1 cellular context compared by ENCODE assay signal in the genomic region with DNA sequence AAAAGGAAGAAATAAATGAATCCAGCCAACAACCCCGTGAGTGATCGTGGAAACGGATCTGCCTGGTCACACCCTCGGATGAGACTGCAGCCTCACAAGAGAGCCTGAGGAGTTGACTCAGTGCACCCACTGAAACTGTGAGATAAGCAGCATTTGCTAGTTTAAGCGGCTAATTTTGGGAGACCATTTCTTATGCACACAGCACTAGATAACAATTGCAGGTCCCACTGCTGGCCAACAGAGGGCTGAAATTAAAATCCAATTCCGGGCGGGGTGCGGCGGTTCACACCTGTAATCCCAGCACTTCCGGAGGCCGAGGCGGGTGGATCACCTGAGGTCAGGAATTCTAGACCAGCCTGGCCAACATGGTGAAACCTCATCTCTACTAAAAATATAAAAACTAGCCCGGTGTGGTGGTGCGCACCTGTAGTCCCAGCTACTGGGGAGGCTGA.
TF ChIP-seq lines count a peak whose summit lies in the region.

No MANE protein-coding gene starts in this region.

TF ChIP-seq in K562, 482 proteins besides CTCF, POLR2A, EP300 and RAD21 (continued from another document and continues in another):
- TF ChIP-seq, protein P1, sequence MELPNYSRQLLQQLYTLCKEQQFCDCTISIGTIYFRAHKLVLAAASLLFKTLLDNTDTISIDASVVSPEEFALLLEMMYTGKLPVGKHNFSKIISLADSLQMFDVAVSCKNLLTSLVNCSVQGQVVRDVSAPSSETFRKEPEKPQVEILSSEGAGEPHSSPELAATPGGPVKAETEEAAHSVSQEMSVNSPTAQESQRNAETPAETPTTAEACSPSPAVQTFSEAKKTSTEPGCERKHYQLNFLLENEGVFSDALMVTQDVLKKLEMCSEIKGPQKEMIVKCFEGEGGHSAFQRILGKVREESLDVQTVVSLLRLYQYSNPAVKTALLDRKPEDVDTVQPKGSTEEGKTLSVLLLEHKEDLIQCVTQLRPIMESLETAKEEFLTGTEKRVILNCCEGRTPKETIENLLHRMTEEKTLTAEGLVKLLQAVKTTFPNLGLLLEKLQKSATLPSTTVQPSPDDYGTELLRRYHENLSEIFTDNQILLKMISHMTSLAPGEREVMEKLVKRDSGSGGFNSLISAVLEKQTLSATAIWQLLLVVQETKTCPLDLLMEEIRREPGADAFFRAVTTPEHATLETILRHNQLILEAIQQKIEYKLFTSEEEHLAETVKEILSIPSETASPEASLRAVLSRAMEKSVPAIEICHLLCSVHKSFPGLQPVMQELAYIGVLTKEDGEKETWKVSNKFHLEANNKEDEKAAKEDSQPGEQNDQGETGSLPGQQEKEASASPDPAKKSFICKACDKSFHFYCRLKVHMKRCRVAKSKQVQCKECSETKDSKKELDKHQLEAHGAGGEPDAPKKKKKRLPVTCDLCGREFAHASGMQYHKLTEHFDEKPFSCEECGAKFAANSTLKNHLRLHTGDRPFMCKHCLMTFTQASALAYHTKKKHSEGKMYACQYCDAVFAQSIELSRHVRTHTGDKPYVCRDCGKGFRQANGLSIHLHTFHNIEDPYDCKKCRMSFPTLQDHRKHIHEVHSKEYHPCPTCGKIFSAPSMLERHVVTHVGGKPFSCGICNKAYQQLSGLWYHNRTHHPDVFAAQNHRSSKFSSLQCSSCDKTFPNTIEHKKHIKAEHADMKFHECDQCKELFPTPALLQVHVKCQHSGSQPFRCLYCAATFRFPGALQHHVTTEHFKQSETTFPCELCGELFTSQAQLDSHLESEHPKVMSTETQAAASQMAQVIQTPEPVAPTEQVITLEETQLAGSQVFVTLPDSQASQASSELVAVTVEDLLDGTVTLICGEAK (IDR thresholded peaks at IDR 0.05): no peak
- TF ChIP-seq, protein P1 (CRISPR knock-in tag; IDR thresholded peaks at IDR 0.05): no peak
- TF ChIP-seq GTF2E2 (tag; IDR thresholded peaks at IDR 0.05): no peak
- TF ChIP-seq SAFB2 (IDR thresholded peaks at IDR 0.05; ENCODE audit: borderline replicate concordance, low read depth, low read length, severe bottlenecking): no peak
- no peak for TF ChIP-seq SP2 (IDR thresholded peaks at IDR 0.05; ENCODE audit: extremely low read depth, low read depth, low read length, poor library complexity, severe bottlenecking)
- TF ChIP-seq, protein P2, sequence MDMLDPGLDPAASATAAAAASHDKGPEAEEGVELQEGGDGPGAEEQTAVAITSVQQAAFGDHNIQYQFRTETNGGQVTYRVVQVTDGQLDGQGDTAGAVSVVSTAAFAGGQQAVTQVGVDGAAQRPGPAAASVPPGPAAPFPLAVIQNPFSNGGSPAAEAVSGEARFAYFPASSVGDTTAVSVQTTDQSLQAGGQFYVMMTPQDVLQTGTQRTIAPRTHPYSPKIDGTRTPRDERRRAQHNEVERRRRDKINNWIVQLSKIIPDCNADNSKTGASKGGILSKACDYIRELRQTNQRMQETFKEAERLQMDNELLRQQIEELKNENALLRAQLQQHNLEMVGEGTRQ (CRISPR knock-in tag; IDR thresholded peaks at IDR 0.05): no peak
- no peak for TF ChIP-seq BDP1 (IDR thresholded peaks at IDR 0.05; ENCODE audit: insufficient read depth, insufficient read length)
- TF ChIP-seq, protein P3, sequence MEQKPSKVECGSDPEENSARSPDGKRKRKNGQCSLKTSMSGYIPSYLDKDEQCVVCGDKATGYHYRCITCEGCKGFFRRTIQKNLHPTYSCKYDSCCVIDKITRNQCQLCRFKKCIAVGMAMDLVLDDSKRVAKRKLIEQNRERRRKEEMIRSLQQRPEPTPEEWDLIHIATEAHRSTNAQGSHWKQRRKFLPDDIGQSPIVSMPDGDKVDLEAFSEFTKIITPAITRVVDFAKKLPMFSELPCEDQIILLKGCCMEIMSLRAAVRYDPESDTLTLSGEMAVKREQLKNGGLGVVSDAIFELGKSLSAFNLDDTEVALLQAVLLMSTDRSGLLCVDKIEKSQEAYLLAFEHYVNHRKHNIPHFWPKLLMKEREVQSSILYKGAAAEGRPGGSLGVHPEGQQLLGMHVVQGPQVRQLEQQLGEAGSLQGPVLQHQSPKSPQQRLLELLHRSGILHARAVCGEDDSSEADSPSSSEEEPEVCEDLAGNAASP (IDR thresholded peaks at IDR 0.05): no peak
- TF ChIP-seq ZNF324 (CRISPR knock-in tag; IDR thresholded peaks at IDR 0.05): no peak
- TF ChIP-seq OTX1 (CRISPR knock-in tag; IDR thresholded peaks at IDR 0.05): no peak
- TF ChIP-seq, protein P4, sequence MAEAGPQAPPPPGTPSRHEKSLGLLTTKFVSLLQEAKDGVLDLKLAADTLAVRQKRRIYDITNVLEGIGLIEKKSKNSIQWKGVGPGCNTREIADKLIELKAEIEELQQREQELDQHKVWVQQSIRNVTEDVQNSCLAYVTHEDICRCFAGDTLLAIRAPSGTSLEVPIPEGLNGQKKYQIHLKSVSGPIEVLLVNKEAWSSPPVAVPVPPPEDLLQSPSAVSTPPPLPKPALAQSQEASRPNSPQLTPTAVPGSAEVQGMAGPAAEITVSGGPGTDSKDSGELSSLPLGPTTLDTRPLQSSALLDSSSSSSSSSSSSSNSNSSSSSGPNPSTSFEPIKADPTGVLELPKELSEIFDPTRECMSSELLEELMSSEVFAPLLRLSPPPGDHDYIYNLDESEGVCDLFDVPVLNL (CRISPR knock-in tag; IDR thresholded peaks at IDR 0.05; ENCODE audit: low read depth): no peak
- no peak for TF ChIP-seq ZNF24 (IDR thresholded peaks at IDR 0.05)
- TF ChIP-seq, protein P5, sequence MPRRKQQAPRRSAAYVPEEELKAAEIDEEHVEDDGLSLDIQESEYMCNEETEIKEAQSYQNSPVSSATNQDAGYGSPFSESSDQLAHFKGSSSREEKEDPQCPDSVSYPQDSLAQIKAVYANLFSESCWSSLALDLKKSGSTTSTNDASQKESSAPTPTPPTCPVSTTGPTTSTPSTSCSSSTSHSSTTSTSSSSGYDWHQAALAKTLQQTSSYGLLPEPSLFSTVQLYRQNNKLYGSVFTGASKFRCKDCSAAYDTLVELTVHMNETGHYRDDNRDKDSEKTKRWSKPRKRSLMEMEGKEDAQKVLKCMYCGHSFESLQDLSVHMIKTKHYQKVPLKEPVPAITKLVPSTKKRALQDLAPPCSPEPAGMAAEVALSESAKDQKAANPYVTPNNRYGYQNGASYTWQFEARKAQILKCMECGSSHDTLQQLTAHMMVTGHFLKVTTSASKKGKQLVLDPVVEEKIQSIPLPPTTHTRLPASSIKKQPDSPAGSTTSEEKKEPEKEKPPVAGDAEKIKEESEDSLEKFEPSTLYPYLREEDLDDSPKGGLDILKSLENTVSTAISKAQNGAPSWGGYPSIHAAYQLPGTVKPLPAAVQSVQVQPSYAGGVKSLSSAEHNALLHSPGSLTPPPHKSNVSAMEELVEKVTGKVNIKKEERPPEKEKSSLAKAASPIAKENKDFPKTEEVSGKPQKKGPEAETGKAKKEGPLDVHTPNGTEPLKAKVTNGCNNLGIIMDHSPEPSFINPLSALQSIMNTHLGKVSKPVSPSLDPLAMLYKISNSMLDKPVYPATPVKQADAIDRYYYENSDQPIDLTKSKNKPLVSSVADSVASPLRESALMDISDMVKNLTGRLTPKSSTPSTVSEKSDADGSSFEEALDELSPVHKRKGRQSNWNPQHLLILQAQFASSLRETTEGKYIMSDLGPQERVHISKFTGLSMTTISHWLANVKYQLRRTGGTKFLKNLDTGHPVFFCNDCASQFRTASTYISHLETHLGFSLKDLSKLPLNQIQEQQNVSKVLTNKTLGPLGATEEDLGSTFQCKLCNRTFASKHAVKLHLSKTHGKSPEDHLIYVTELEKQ (CRISPR knock-in tag; IDR thresholded peaks at IDR 0.05): no peak
- TF ChIP-seq NBN (IDR thresholded peaks at IDR 0.05; ENCODE audit: low read depth): no peak
- TF ChIP-seq ETV1 (tag; conservative IDR thresholded peaks at IDR 0.05; ENCODE audit: low read depth): peak; percentile 55; the same call in 1 of the 2 replicates
- no peak for TF ChIP-seq CAMTA2 (CRISPR knock-in tag; conservative IDR thresholded peaks at IDR 0.05)
- no peak for TF ChIP-seq MCM2 (IDR thresholded peaks at IDR 0.05; ENCODE audit: low read depth)
- TF ChIP-seq, protein P6, sequence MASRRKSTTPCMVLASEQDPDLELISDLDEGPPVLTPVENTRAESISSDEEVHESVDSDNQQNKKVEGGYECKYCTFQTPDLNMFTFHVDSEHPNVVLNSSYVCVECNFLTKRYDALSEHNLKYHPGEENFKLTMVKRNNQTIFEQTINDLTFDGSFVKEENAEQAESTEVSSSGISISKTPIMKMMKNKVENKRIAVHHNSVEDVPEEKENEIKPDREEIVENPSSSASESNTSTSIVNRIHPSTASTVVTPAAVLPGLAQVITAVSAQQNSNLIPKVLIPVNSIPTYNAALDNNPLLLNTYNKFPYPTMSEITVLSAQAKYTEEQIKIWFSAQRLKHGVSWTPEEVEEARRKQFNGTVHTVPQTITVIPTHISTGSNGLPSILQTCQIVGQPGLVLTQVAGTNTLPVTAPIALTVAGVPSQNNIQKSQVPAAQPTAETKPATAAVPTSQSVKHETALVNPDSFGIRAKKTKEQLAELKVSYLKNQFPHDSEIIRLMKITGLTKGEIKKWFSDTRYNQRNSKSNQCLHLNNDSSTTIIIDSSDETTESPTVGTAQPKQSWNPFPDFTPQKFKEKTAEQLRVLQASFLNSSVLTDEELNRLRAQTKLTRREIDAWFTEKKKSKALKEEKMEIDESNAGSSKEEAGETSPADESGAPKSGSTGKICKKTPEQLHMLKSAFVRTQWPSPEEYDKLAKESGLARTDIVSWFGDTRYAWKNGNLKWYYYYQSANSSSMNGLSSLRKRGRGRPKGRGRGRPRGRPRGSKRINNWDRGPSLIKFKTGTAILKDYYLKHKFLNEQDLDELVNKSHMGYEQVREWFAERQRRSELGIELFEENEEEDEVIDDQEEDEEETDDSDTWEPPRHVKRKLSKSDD (conservative IDR thresholded peaks at IDR 0.05; ENCODE audit: low read length): no peak
- no peak for TF ChIP-seq EHMT2 (IDR thresholded peaks at IDR 0.05)
- TF ChIP-seq L3MBTL2 (IDR thresholded peaks at IDR 0.05): peak; percentile 63
- no peak for TF ChIP-seq XRCC4 (IDR thresholded peaks at IDR 0.05; ENCODE audit: extremely low read depth, insufficient read depth, insufficient read length)
- no peak for TF ChIP-seq ZFP36 (IDR thresholded peaks at IDR 0.05; ENCODE audit: low read depth, low read length, partially characterized antibody)
- peak; percentile 55 for TF ChIP-seq TEAD4 (IDR thresholded peaks at IDR 0.05; ENCODE audit: low read length)
- TF ChIP-seq TEAD4 (CRISPR knock-in tag; IDR thresholded peaks at IDR 0.05; ENCODE audit: borderline replicate concordance): no peak
- TF ChIP-seq, protein P7, sequence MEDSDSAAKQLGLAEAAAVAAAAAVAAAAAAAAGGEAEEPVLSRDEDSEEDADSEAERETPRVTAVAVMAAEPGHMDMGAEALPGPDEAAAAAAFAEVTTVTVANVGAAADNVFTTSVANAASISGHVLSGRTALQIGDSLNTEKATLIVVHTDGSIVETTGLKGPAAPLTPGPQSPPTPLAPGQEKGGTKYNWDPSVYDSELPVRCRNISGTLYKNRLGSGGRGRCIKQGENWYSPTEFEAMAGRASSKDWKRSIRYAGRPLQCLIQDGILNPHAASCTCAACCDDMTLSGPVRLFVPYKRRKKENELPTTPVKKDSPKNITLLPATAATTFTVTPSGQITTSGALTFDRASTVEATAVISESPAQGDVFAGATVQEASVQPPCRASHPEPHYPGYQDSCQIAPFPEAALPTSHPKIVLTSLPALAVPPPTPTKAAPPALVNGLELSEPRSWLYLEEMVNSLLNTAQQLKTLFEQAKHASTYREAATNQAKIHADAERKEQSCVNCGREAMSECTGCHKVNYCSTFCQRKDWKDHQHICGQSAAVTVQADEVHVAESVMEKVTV (CRISPR knock-in tag; IDR thresholded peaks at IDR 0.05): no peak
- TF ChIP-seq ZNF561 (CRISPR knock-in tag; conservative IDR thresholded peaks at IDR 0.05): no peak
- TF ChIP-seq ELF4 (CRISPR knock-in tag; IDR thresholded peaks at IDR 0.05): no peak
- TF ChIP-seq ZNF197 (CRISPR knock-in tag; IDR thresholded peaks at IDR 0.05; ENCODE audit: low read depth): no peak
- TF ChIP-seq, protein P8, sequence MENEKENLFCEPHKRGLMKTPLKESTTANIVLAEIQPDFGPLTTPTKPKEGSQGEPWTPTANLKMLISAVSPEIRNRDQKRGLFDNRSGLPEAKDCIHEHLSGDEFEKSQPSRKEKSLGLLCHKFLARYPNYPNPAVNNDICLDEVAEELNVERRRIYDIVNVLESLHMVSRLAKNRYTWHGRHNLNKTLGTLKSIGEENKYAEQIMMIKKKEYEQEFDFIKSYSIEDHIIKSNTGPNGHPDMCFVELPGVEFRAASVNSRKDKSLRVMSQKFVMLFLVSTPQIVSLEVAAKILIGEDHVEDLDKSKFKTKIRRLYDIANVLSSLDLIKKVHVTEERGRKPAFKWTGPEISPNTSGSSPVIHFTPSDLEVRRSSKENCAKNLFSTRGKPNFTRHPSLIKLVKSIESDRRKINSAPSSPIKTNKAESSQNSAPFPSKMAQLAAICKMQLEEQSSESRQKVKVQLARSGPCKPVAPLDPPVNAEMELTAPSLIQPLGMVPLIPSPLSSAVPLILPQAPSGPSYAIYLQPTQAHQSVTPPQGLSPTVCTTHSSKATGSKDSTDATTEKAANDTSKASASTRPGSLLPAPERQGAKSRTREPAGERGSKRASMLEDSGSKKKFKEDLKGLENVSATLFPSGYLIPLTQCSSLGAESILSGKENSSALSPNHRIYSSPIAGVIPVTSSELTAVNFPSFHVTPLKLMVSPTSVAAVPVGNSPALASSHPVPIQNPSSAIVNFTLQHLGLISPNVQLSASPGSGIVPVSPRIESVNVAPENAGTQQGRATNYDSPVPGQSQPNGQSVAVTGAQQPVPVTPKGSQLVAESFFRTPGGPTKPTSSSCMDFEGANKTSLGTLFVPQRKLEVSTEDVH (IDR thresholded peaks at IDR 0.05; ENCODE audit: low read depth, partially characterized antibody): no peak
- TF ChIP-seq RBM17 (IDR thresholded peaks at IDR 0.05; ENCODE audit: borderline replicate concordance, low read depth, low read length): no peak
- TF ChIP-seq NFXL1 (CRISPR knock-in tag; IDR thresholded peaks at IDR 0.05): no peak
- no peak for TF ChIP-seq THRAP3 (IDR thresholded peaks at IDR 0.05; ENCODE audit: borderline replicate concordance)
- TF ChIP-seq RBM34 (IDR thresholded peaks at IDR 0.05; ENCODE audit: borderline replicate concordance, insufficient read depth, low read length): no peak
